ENCODE assay signal across 8 cellular contexts in genomic region chr17:6831662-6832263, GRCh38. TPM values are rescaled to one million over a fixed set of nuclear protein-coding genes. Genes with fewer than 3 reads are reported as not detected.
DNase-seq lines count a peak whose midpoint lies in the region; ATAC-seq and TF ChIP-seq lines count a peak whose summit lies in the region.

Gene TEKT1 (minus strand): TSS chr17:6831729. CDS start chr17:6830376, 1,353 bp downstream.

- no peaks in the 10 kb centered on the region for H3K36me3 ChIP-seq in Caco-2 (ENCODE audit: control insufficient read depth, insufficient read depth, low read length)

- ATAC-seq in left colon (peak; percentile 59), HG03442 (IDR thresholded peaks at IDR 0.05; ENCODE audit: unreplicated experiment) (no peak)

- H3K4me1 Mint-ChIP-seq in Caco-2 (ENCODE audit: low read depth, unreplicated experiment) (peaks cover 6% of the 10 kb centered on the region), IgD-negative memory B cell (peaks cover 2 to 5% (median 3%) of the 10 kb centered on the region in 3 donors)
- peaks cover 6% of the 10 kb centered on the region for H3K4me1 Mint-ChIP-seq in activated CD4-positive, alpha-beta T cell treated with anti-CD3 and anti-CD28 coated beads, Interleukin-2, amount 10 ng/mL, durations not matched to agents 7 days and 5 days

- H3K27ac Mint-ChIP-seq in Caco-2 (ENCODE audit: unreplicated experiment) (peak within 1 kb of the TSS; percentile 57), IgD-negative memory B cell (peak within 1 kb of the TSS; percentile 48 to 96 (median 92))
- H3K27ac Mint-ChIP-seq in activated CD4-positive, alpha-beta T cell treated with anti-CD3 and anti-CD28 coated beads, Interleukin-2, amount 10 ng/mL, durations not matched to agents 7 days and 5 days = no peak within 1 kb of the TSS

- peak within 1 kb of the TSS; percentile 74 for H3K4me3 Mint-ChIP-seq in Caco-2 (ENCODE audit: unreplicated experiment)
- H3K4me3 Mint-ChIP-seq in IgD-negative memory B cell = peak within 1 kb of the TSS; percentile 1 to 92 (median 85)
- H3K4me3 Mint-ChIP-seq in activated CD4-positive, alpha-beta T cell treated with anti-CD3 and anti-CD28 coated beads, Interleukin-2, amount 10 ng/mL, durations not matched to agents 7 days and 5 days = peak within 1 kb of the TSS; percentile 67

- intact Hi-C loops in Caco-2 (cut with micrococcal nuclease; ENCODE audit: unreplicated experiment) (no loop called here), left colon (cut with DNase I, micrococcal nuclease) (loop anchor here in 1 of 2 donors (10.0 kb wide), 1 partner anchor 157 kb away; no protein-coding TSS in a partner anchor)

- POLR2A ChIA-PET in Caco-2 (lab: Charles Lee) = no interaction called here
- POLR2A ChIA-PET in activated CD4-positive, alpha-beta T cell treated with anti-CD3 and anti-CD28 coated beads, Interleukin-2, amount 10 ng/mL, durations not matched to agents 7 days and 5 days (lab: Charles Lee) = no interaction called here

- peaks cover 10% of the 10 kb centered on the region for H3K27me3 Mint-ChIP-seq in Caco-2 (ENCODE audit: insufficient read depth, unreplicated experiment)
- H3K27me3 Mint-ChIP-seq in IgD-negative memory B cell = peaks cover 40% of the 10 kb centered on the region
- H3K27me3 Mint-ChIP-seq in activated CD4-positive, alpha-beta T cell treated with anti-CD3 and anti-CD28 coated beads, Interleukin-2, amount 10 ng/mL, durations not matched to agents 7 days and 5 days = peaks cover 61% of the 10 kb centered on the region

- peak within 1 kb of the TSS; percentile 41 for H3K4me3 ChIP-seq in Caco-2 (ENCODE audit: low read depth, low read length)

- peak; percentile 71 to 79 for DNase-seq in Caco-2
- peak; percentile 80 for DNase-seq in activated CD4-positive, alpha-beta T cell treated with anti-CD3 and anti-CD28 coated beads, Interleukin-2, amount 10 ng/mL, durations not matched to agents 7 days and 5 days
- DNase-seq in dermis microvascular lymphatic vessel endothelial cell (ENCODE audit: low read depth in 2 of 2) = peak; percentile 59 to 80
- peak; percentile 60 to 68 for DNase-seq in left colon
- DNase-seq in stimulated activated CD4-positive, alpha-beta T cell treated with anti-CD3 and anti-CD28 coated beads, Interleukin-1b, Interleukin-23, amount 100 ng/mL, for 4 hours (ENCODE audit: low read depth in 2 of 2) = peak; percentile 32 to 40
- no peak for DNase-seq in NCI-H128 (lab: John Stamatoyannopoulos, UW; ENCODE audit: unreplicated experiment)

- no peaks in the 10 kb centered on the region for H3K9me3 Mint-ChIP-seq in Caco-2 (ENCODE audit: unreplicated experiment)
- H3K9me3 Mint-ChIP-seq in IgD-negative memory B cell = peaks cover 0 to 2% (median 0%) of the 10 kb centered on the region in 3 donors
- H3K9me3 Mint-ChIP-seq in activated CD4-positive, alpha-beta T cell treated with anti-CD3 and anti-CD28 coated beads, Interleukin-2, amount 10 ng/mL, durations not matched to agents 7 days and 5 days = no peaks in the 10 kb centered on the region

- H3K27me3 ChIP-seq in Caco-2 (replicated peaks; ENCODE audit: control insufficient read depth, insufficient read depth, low read length) = no peaks in the 10 kb centered on the region

- BruUV-seq in Caco-2 (replicated peaks; lab: Mats Ljungman, UMichigan) = no TSS peak

- CTCF ChIA-PET in Caco-2 (lab: Charles Lee) = interaction anchor here (0.6 kb wide), 1 partner anchor 165 kb away, joined by 3 read pairs; no protein-coding TSS in a partner anchor
- CTCF ChIA-PET in activated CD4-positive, alpha-beta T cell treated with anti-CD3 and anti-CD28 coated beads, Interleukin-2, amount 10 ng/mL, durations not matched to agents 7 days and 5 days (lab: Charles Lee) = interaction anchor here (0.8 kb wide), 1 partner anchor 12 kb away, joined by 3 read pairs; no protein-coding TSS in a partner anchor

- no peak for TF ChIP-seq CTCF in Caco-2 (IDR thresholded peaks at IDR 0.05; ENCODE audit: insufficient read depth in 1 of 2, low read depth in 1 of 2, low read length in 1 of 2, severe bottlenecking in 1 of 2, unreplicated experiment in 1 of 2)

- no peaks in the 10 kb centered on the region for H3K4me1 ChIP-seq in Caco-2

- no peaks in the 10 kb centered on the region for H3K9me3 ChIP-seq in Caco-2

- H3K36me3 Mint-ChIP-seq in Caco-2 (ENCODE audit: insufficient read depth, unreplicated experiment) = no peaks in the 10 kb centered on the region
- H3K36me3 Mint-ChIP-seq in IgD-negative memory B cell = no peaks in the 10 kb centered on the region
- no peaks in the 10 kb centered on the region for H3K36me3 Mint-ChIP-seq in activated CD4-positive, alpha-beta T cell treated with anti-CD3 and anti-CD28 coated beads, Interleukin-2, amount 10 ng/mL, durations not matched to agents 7 days and 5 days (ENCODE audit: low read depth)

RNA-seq across cellular contexts. Expression of gene TEKT1, which starts in this region (rescaled TPM):
- not detected in 2 replicates for total RNA-seq in Caco-2 (2022)
- not detected for polyA plus RNA-seq in IgD-negative memory B cell
- not detected for total RNA-seq in activated CD4-positive, alpha-beta T cell treated with anti-CD3 and anti-CD28 coated beads, Interleukin-2, amount 10 ng/mL, durations not matched to agents 7 days and 5 days
- not detected in 2 replicates for total RNA-seq in dermis microvascular lymphatic vessel endothelial cell
- not detected for total RNA-seq in left colon

Comparison
In these comparisons a context has a peak if more than half of its experiments do, and no peak if none do; other contexts are left out.
1. Peak in DNase-seq and H3K4me3 ChIP-seq in Caco-2; RNA of the gene not detected or under 1 TPM.
2. Peak in DNase-seq in activated CD4-positive, alpha-beta T cell treated with anti-CD3 and anti-CD28 coated beads, Interleukin-2, amount 10 ng/mL, durations not matched to agents 7 days and 5 days; RNA of the gene not detected or under 1 TPM.
3. Peak in DNase-seq in dermis microvascular lymphatic vessel endothelial cell; RNA of the gene not detected or under 1 TPM.
4. Peak in DNase-seq and ATAC-seq in left colon; RNA of the gene not detected or under 1 TPM.